Comparison of ENCODE assay signal across 7 cellular contexts in the genomic region with DNA sequence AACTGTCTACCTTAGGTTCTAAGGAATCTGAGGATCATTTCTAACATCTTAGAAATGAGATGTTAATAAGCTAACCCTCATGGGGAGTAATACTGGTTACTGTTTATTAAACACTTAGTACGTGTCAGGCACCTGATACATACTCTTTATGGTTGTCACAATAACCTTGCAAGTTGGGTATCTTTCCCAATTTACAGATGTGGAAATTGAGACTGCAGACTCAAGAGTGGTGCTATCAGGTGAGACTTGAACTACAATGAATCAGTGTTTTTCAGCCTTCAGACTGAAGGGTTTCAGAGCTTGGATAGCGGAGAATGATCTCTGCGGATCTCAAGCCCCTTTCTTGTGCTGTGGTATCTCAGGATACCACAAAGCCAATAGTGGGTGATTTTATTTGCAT. TPM values are rescaled to one million over a fixed set of nuclear protein-coding genes. Genes with fewer than 3 reads are reported as not detected.
"Had no signal": no experiment of that assay in that cellular context is flagged by ENCODE, and none has a peak within 500 bp of the region (broad histone marks: within the 10 kb centered on the region; RNA-seq: fewer than 3 reads in every experiment).

No MANE protein-coding gene starts in this region.

- DNase-seq: KG1 had no signal

- H3K4me3 ChIP-seq: K562 had no signal

- ATAC-seq: K562 had no signal

- H3K27ac ChIP-seq: HL-60, KMS-11 had no signal

- H3K4me2 ChIP-seq: KMS-11 had no signal

- FAIRE-seq: HTR-8/SVneo, K562 had no signal

- H3K9ac ChIP-seq: KMS-11 had no signal

RNA-seq across cellular contexts. Expression of a gene that starts 27.0 kb away (rescaled TPM):
- total RNA-seq: HT-29 had no signal
- polyA plus RNA-seq: IgD-negative memory B cell had no signal
